Comparison of ENCODE assay signal across 29 cellular contexts in genomic region chr4:16521156-16521915, GRCh38.
"Had no signal": no experiment of that assay in that cellular context is flagged by ENCODE, and none has a peak within 500 bp of the region (broad histone marks: within the 10 kb centered on the region; RNA-seq: fewer than 3 reads in every experiment).

No MANE protein-coding gene starts in this region.

- DNase-seq: activated CD4-positive, alpha-beta T cell treated with anti-CD3 and anti-CD28 coated beads, Interleukin-2, amount 10 ng/mL, durations not matched to agents 24 days and 14 days; activated CD4-positive, alpha-beta T cell treated with anti-CD3 and anti-CD28 coated beads, Interleukin-2, amount 50 U/mL, for 48 hours; activated CD8-positive, alpha-beta T cell treated with anti-CD3 and anti-CD28 coated beads, Interleukin-2, amount 10 ng/mL, durations not matched to agents 7 days and 5 days; activated gamma-delta T cell; activated naive CD4-positive, alpha-beta T cell treated with Interleukin-2 at 50 U/mL for 16 hours; activated naive CD8-positive, alpha-beta T cell treated with anti-CD3 and anti-CD28 coated beads, Interleukin-2, amount 10 ng/mL, durations not matched to agents 7 days and 5 days; activated T-cell treated with anti-CD3 and anti-CD28 coated beads, Interleukin-2, amount 50 U/mL, for 24 hours; amygdala; caudate nucleus; cerebellar nuclear complex; NCI-H1105 treated with DMSO at 0.1 percent for 48 hours; NCI-H1436; NCI-H1694 treated with DMSO at 0.1 percent for 48 hours; NCI-H2029; NCI-H345; NCI-H524 treated with DMSO at 0.1 percent for 48 hours; SHP77; SJCRH30; SW 1271; T-helper 1 cell; T-helper 2 cell; T-helper 9 cell had no signal

- H3K27ac ChIP-seq: ascending aorta, breast epithelium, SJCRH30, VCaP had no signal

- H3K27ac Mint-ChIP-seq: activated CD4-positive, alpha-beta T cell treated with anti-CD3 and anti-CD28 coated beads, Interleukin-2, amount 10 ng/mL, durations not matched to agents 24 days and 14 days; activated CD8-positive, alpha-beta T cell treated with anti-CD3 and anti-CD28 coated beads, Interleukin-2, amount 10 ng/mL, durations not matched to agents 7 days and 5 days; activated naive CD4-positive, alpha-beta T cell treated with anti-CD3 and anti-CD28 coated beads, Interleukin-2, amount 50 U/mL, for 24 hours; activated naive CD8-positive, alpha-beta T cell treated with anti-CD3 and anti-CD28 coated beads, Interleukin-2, amount 10 ng/mL, durations not matched to agents 7 days and 5 days; activated T-cell treated with anti-CD3 and anti-CD28 coated beads, Interleukin-2, amount 50 U/mL, for 24 hours; activated T-helper 2 cell treated with anti-CD3 and anti-CD28 coated beads, Interferon-gamma antibody, Interleukin-2, Interleukin-4, amounts not matched to agents 10 μg/mL and 5 μg/mL and 100 μg/mL, durations not matched to agents 14 hours and 24 hours and 36 hours had no signal

- H3K27me3 Mint-ChIP-seq: activated CD4-positive, alpha-beta T cell treated with anti-CD3 and anti-CD28 coated beads, Interleukin-2, amount 10 ng/mL, durations not matched to agents 24 days and 14 days; activated naive CD4-positive, alpha-beta T cell treated with anti-CD3 and anti-CD28 coated beads, Interleukin-2, amount 50 U/mL, for 24 hours had no signal

- H3K9me3 Mint-ChIP-seq: activated CD4-positive, alpha-beta T cell treated with anti-CD3 and anti-CD28 coated beads, Interleukin-2, amount 10 ng/mL, durations not matched to agents 24 days and 14 days; activated naive CD4-positive, alpha-beta T cell treated with anti-CD3 and anti-CD28 coated beads, Interleukin-2, amount 50 U/mL, for 24 hours; activated naive CD8-positive, alpha-beta T cell treated with anti-CD3 and anti-CD28 coated beads, Interleukin-2, amount 10 ng/mL, durations not matched to agents 7 days and 5 days; activated T-cell treated with anti-CD3 and anti-CD28 coated beads, Interleukin-2, amount 50 U/mL, for 24 hours; activated T-helper 2 cell treated with anti-CD3 and anti-CD28 coated beads, Interferon-gamma antibody, Interleukin-2, Interleukin-4, amounts not matched to agents 10 μg/mL and 5 μg/mL and 100 μg/mL, durations not matched to agents 14 hours and 24 hours and 36 hours had no signal

- H3K4me3 ChIP-seq: ascending aorta, breast epithelium, K562, SJCRH30 had no signal

- H3K4me1 Mint-ChIP-seq: activated CD4-positive, alpha-beta T cell treated with anti-CD3 and anti-CD28 coated beads, Interleukin-2, amount 10 ng/mL, durations not matched to agents 24 days and 14 days; activated naive CD4-positive, alpha-beta T cell treated with anti-CD3 and anti-CD28 coated beads, Interleukin-2, amount 50 U/mL, for 24 hours; activated naive CD8-positive, alpha-beta T cell treated with anti-CD3 and anti-CD28 coated beads, Interleukin-2, amount 10 ng/mL, durations not matched to agents 7 days and 5 days had no signal

- H3K9me3 ChIP-seq: ascending aorta, breast epithelium, SJCRH30 had no signal

- H3K36me3 ChIP-seq: ascending aorta, breast epithelium, SJCRH30 had no signal

- H3K36me3 Mint-ChIP-seq: activated naive CD4-positive, alpha-beta T cell treated with anti-CD3 and anti-CD28 coated beads, Interleukin-2, amount 50 U/mL, for 24 hours; activated naive CD8-positive, alpha-beta T cell treated with anti-CD3 and anti-CD28 coated beads, Interleukin-2, amount 10 ng/mL, durations not matched to agents 7 days and 5 days had no signal

- ATAC-seq: activated CD8-positive, alpha-beta T cell treated with anti-CD3 and anti-CD28 coated beads, Interleukin-2, amount 10 ng/mL, durations not matched to agents 7 days and 5 days; K562; Panc1 had no signal

- H3K27me3 ChIP-seq: ascending aorta, breast epithelium had no signal

- H3K4me1 ChIP-seq: ascending aorta, breast epithelium, SJCRH30 had no signal

- FAIRE-seq: K562 had no signal

- H3K4me3 Mint-ChIP-seq: activated CD4-positive, alpha-beta T cell treated with anti-CD3 and anti-CD28 coated beads, Interleukin-2, amount 10 ng/mL, durations not matched to agents 24 days and 14 days; activated CD8-positive, alpha-beta T cell treated with anti-CD3 and anti-CD28 coated beads, Interleukin-2, amount 10 ng/mL, durations not matched to agents 7 days and 5 days; activated naive CD4-positive, alpha-beta T cell treated with anti-CD3 and anti-CD28 coated beads, Interleukin-2, amount 50 U/mL, for 24 hours; activated naive CD8-positive, alpha-beta T cell treated with anti-CD3 and anti-CD28 coated beads, Interleukin-2, amount 10 ng/mL, durations not matched to agents 7 days and 5 days; activated T-cell treated with anti-CD3 and anti-CD28 coated beads, Interleukin-2, amount 50 U/mL, for 24 hours had no signal
